In the genomic region with DNA sequence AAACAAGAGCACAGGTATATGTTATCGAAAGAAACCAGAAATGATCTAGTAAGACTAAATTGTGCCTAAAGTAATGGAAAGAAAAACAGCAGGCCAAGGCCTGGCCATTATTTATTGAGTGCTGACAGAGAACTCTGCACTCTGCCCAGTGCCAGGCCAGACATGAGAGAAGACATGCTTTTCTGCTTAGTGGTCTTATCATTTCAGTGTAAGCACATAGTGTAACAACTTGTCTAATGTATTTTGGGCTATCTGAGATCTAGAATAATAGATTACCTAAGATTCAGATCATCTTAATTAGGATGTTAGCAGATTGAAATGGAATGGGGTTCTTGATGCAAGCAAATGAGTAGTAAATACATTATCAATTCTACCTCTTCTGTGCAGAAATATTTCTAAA, we compare ENCODE assay signal across 20 cellular contexts.
"Had no signal": no experiment of that assay in that cellular context is flagged by ENCODE, and none has a peak within 500 bp of the region (broad histone marks: within the 10 kb centered on the region; RNA-seq: fewer than 3 reads in every experiment).

No MANE protein-coding gene starts in this region.

- H3K9me3 Mint-ChIP-seq: activated CD4-positive, alpha-beta T cell treated with anti-CD3 and anti-CD28 coated beads, Interleukin-2, amount 10 ng/mL, durations not matched to agents 24 days and 14 days; activated CD8-positive, alpha-beta T cell treated with anti-CD3 and anti-CD28 coated beads for 36 hours; activated naive CD8-positive, alpha-beta T cell treated with anti-CD3 and anti-CD28 coated beads, Interleukin-2, amount 10 ng/mL, durations not matched to agents 7 days and 5 days; activated T-helper 2 cell treated with anti-CD3 and anti-CD28 coated beads, Interferon-gamma antibody, Interleukin-2, Interleukin-4, amounts not matched to agents 10 μg/mL and 5 μg/mL and 100 μg/mL, durations not matched to agents 14 hours and 24 hours and 36 hours; mesothelial cell of epicardium had no signal

- H2AFZ ChIP-seq: parathyroid adenoma had no signal

- H3K4me1 ChIP-seq: lower lobe of right lung, parathyroid adenoma, thyroid gland had no signal

- H3K36me3 ChIP-seq: lower lobe of right lung, thyroid gland had no signal

- H3K4me1 Mint-ChIP-seq: activated CD4-positive, alpha-beta T cell treated with anti-CD3 and anti-CD28 coated beads, Interleukin-2, amount 10 ng/mL, durations not matched to agents 24 days and 14 days; activated naive CD8-positive, alpha-beta T cell treated with anti-CD3 and anti-CD28 coated beads, Interleukin-2, amount 10 ng/mL, durations not matched to agents 7 days and 5 days; immature natural killer cell; mesothelial cell of epicardium had no signal

- H3K27me3 Mint-ChIP-seq: activated CD4-positive, alpha-beta T cell treated with anti-CD3 and anti-CD28 coated beads, Interleukin-2, amount 10 ng/mL, durations not matched to agents 24 days and 14 days; activated CD8-positive, alpha-beta T cell treated with anti-CD3 and anti-CD28 coated beads for 36 hours; activated naive CD8-positive, alpha-beta T cell treated with anti-CD3 and anti-CD28 coated beads, Interleukin-2, amount 10 ng/mL, durations not matched to agents 7 days and 5 days; natural killer cell treated with Interleukin-12 subunit alpha and Interleukin-12 subunit beta and Interleukin-15 and Interleukin-18, amount 100 ng/mL, for 72 hours had no signal

- H3K9me3 ChIP-seq: lower lobe of right lung, thyroid gland had no signal

- H3K36me3 Mint-ChIP-seq: activated naive CD8-positive, alpha-beta T cell treated with anti-CD3 and anti-CD28 coated beads, Interleukin-2, amount 10 ng/mL, durations not matched to agents 7 days and 5 days; immature natural killer cell; mesothelial cell of epicardium; natural killer cell treated with Interleukin-12 subunit alpha and Interleukin-12 subunit beta and Interleukin-15 and Interleukin-18, amount 100 ng/mL, for 72 hours had no signal

- H3K9ac ChIP-seq: parathyroid adenoma had no signal

- H3K4me3 ChIP-seq: lower lobe of right lung, thyroid gland had no signal

- H3K27me3 ChIP-seq: thyroid gland had no signal

- H3K27ac Mint-ChIP-seq: activated CD4-positive, alpha-beta T cell treated with anti-CD3 and anti-CD28 coated beads, Interleukin-2, amount 10 ng/mL, durations not matched to agents 24 days and 14 days; activated CD8-positive, alpha-beta T cell treated with anti-CD3 and anti-CD28 coated beads for 36 hours; activated naive CD8-positive, alpha-beta T cell treated with anti-CD3 and anti-CD28 coated beads, Interleukin-2, amount 10 ng/mL, durations not matched to agents 7 days and 5 days; activated T-helper 2 cell treated with anti-CD3 and anti-CD28 coated beads, Interferon-gamma antibody, Interleukin-2, Interleukin-4, amounts not matched to agents 10 μg/mL and 5 μg/mL and 100 μg/mL, durations not matched to agents 14 hours and 24 hours and 36 hours; immature natural killer cell; mesothelial cell of epicardium; natural killer cell treated with Interleukin-12 subunit alpha and Interleukin-12 subunit beta and Interleukin-15 and Interleukin-18, amount 100 ng/mL, for 72 hours had no signal

- H3K79me2 ChIP-seq: parathyroid adenoma had no signal

- H3K27ac ChIP-seq: lower lobe of right lung, parathyroid adenoma, thyroid gland had no signal

- H3K4me3 Mint-ChIP-seq: activated CD4-positive, alpha-beta T cell treated with anti-CD3 and anti-CD28 coated beads, Interleukin-2, amount 10 ng/mL, durations not matched to agents 24 days and 14 days; activated CD8-positive, alpha-beta T cell treated with anti-CD3 and anti-CD28 coated beads for 36 hours; activated naive CD8-positive, alpha-beta T cell treated with anti-CD3 and anti-CD28 coated beads, Interleukin-2, amount 10 ng/mL, durations not matched to agents 7 days and 5 days; immature natural killer cell; mesothelial cell of epicardium; natural killer cell treated with Interleukin-12 subunit alpha and Interleukin-12 subunit beta and Interleukin-15 and Interleukin-18, amount 100 ng/mL, for 72 hours had no signal

- ATAC-seq: activated CD8-positive, alpha-beta T cell treated with anti-CD3 and anti-CD28 coated beads for 36 hours; lower lobe of right lung; natural killer cell treated with Interleukin-12 subunit alpha and Interleukin-12 subunit beta and Interleukin-15 and Interleukin-18, amount 100 ng/mL, for 72 hours had no signal

- DNase-seq: activated CD4-positive, alpha-beta T cell treated with anti-CD3 and anti-CD28 coated beads, Interleukin-2, amount 10 ng/mL, durations not matched to agents 24 days and 14 days; activated CD8-positive, alpha-beta T cell treated with anti-CD3 and anti-CD28 coated beads for 36 hours; activated naive CD4-positive, alpha-beta T cell treated with Interleukin-2 at 50 U/mL for 16 hours; activated naive CD8-positive, alpha-beta T cell treated with anti-CD3 and anti-CD28 coated beads, Interleukin-2, amount 10 ng/mL, durations not matched to agents 7 days and 5 days; activated T-cell treated with anti-CD3 and anti-CD28 coated beads, Interleukin-2, amount 50 U/mL, for 1 hour; anterior cingulate cortex; cortex of kidney; erythroblast; immature natural killer cell; lower lobe of right lung; stimulated activated CD4-positive, alpha-beta T cell treated with anti-CD3 and anti-CD28 coated beads, Interleukin-12 subunit alpha, Interleukin-12 subunit beta, amount 100 ng/mL, for 4 hours; stimulated activated CD4-positive, alpha-beta T cell treated with anti-CD3 and anti-CD28 coated beads, Interleukin-1b, Interleukin-23, amount 100 ng/mL, for 48 hours; stimulated activated CD8-positive, alpha-beta memory T cell treated with anti-CD3 and anti-CD28 coated beads, Interleukin-4, amount 100 ng/mL, for 48 hours; stimulated activated naive CD4-positive, alpha-beta T cell; T1000; thyroid gland had no signal
